ENCODE assay signal across 21 cellular contexts in genomic region chr3:142881445-142882224, GRCh38.
"Had no signal": no experiment of that assay in that cellular context is flagged by ENCODE, and none has a peak within 500 bp of the region (broad histone marks: within the 10 kb centered on the region; RNA-seq: fewer than 3 reads in every experiment).

No MANE protein-coding gene starts in this region.

- H3K4me3 ChIP-seq: MG63, SJSA1, SK-N-MC had no signal

- H3K27ac ChIP-seq: HL-60, SJSA1, SK-N-MC had no signal

- H3K4me1 ChIP-seq: SJSA1 had no signal

- DNase-seq: Karpas-422, KG1, MG63, NCI-H1092, NCI-H1436, NCI-H187, NCI-H2029, NCI-H2081 treated with DMSO at 0.1 percent for 48 hours, NCI-H2171, NCI-H226, NCI-H446, NCI-H510A, NCI-H524 treated with DMSO at 0.1 percent for 48 hours, NCI-H69, NCI-H774, Right ventricle myocardium superior, RPMI8226, SIG-M5 had no signal

- H3K27me3 ChIP-seq: MG63 had no signal

- H3K36me3 ChIP-seq: SJSA1 had no signal
